ENCODE assay signal across 9 cellular contexts in the genomic region with DNA sequence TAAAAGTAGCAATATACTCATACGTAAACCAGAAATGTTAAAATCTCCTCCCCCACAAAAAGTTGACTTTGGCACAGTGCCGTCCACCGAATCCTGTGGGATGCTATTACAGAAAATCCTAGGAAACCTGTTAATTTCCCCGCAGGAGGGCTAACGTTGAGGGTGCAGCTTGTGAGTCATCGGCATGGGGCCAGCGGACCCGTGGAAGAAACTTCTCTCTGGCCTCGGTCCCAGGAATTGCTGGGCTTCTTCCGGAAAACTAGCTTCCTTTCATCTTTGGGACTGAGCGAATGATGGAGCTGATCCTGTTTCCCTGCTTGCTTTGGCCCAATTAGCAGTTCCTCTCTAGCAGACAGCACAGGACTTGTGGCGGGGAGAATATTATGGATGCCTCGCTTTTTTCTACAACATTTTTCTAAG. TPM values are rescaled to one million over a fixed set of nuclear protein-coding genes. Genes with fewer than 3 reads are reported as not detected.
DNase-seq lines count a peak whose midpoint lies in the region; ATAC-seq, FAIRE-seq and TF ChIP-seq lines count a peak whose summit lies in the region.
"Had no signal": no experiment of that assay in that cellular context is flagged by ENCODE, and none has a peak within 500 bp of the region (broad histone marks: within the 10 kb centered on the region; RNA-seq: fewer than 3 reads in every experiment).

No MANE protein-coding gene starts in this region.

- H3K9me3 Mint-ChIP-seq in Caco-2 (ENCODE audit: unreplicated experiment) = peaks cover 13% of the 10 kb centered on the region

- POLR2A ChIA-PET in Caco-2 (lab: Charles Lee) = no interaction called here

- H3K4me1 Mint-ChIP-seq in Caco-2 (ENCODE audit: low read depth, unreplicated experiment) = peaks cover 35% of the 10 kb centered on the region

- H3K4me1 ChIP-seq in breast epithelium (peaks cover 24 to 25% of the 10 kb centered on the region in 2 donors), lung (ENCODE audit: control insufficient read depth in 2 of 2, insufficient read depth in 2 of 2, low read length in 2 of 2) (peaks cover 0 to 17% of the 10 kb centered on the region in 2 donors), Caco-2 (peaks cover 33% of the 10 kb centered on the region)

- H3K27ac ChIP-seq in breast epithelium (peak overlapping the region; percentile 90 to 96), lung (ENCODE audit: low read depth in 1 of 2, low read length in 1 of 2) (peak overlapping the region in 1 of 2 donors; percentile 40)

- DNase-seq in LHCN-M2 (ENCODE audit: low read depth) (peak; percentile 92), breast epithelium (ENCODE audit: low spot score in 2 of 2) (peak in 1 of 2 donors; percentile 87), lung (ENCODE audit: low spot score) (peak; percentile 55), urothelium cell line (ENCODE audit: low spot score) (peak; percentile 61), Caco-2 (no peak)
- DNase-seq: naive B cell; stimulated activated naive CD8-positive, alpha-beta T cell treated with anti-CD3 and anti-CD28 coated beads, Interleukin-15, Interleukin-2, amounts not matched to agents 100 U/mL and 50 U/mL, for 24 hours had no signal

- CTCF ChIA-PET in Caco-2 (lab: Charles Lee) = no interaction called here

- H3K9me3 ChIP-seq in breast epithelium (no peaks in the 10 kb centered on the region), lung (ENCODE audit: control insufficient read depth in 2 of 2, insufficient read depth in 1 of 2, low read length in 1 of 2) (peaks cover 0 to 2% of the 10 kb centered on the region in 2 donors), Caco-2 (peaks cover 15% of the 10 kb centered on the region)

- TF ChIP-seq CTCF in breast epithelium (IDR thresholded peaks at IDR 0.05) (no peak), lung (IDR thresholded peaks at IDR 0.05; ENCODE audit: control extremely low read depth, extremely low read depth) (no peak), Caco-2 (IDR thresholded peaks at IDR 0.05; ENCODE audit: insufficient read depth in 1 of 2, low read depth in 1 of 2, low read length in 1 of 2, severe bottlenecking in 1 of 2, unreplicated experiment in 1 of 2) (no peak)

- intact Hi-C loops in breast epithelium (cut with DNase I; ENCODE audit: low total_unique reads) = no loop called here
- intact Hi-C loops in Caco-2 (cut with micrococcal nuclease; ENCODE audit: unreplicated experiment) = no loop called here

- no peak overlapping the region for H3K4me3 Mint-ChIP-seq in Caco-2 (ENCODE audit: unreplicated experiment)
- H3K4me3 Mint-ChIP-seq: naive B cell had no signal

- no TSS peak for BruUV-seq in Caco-2 (replicated peaks; lab: Mats Ljungman, UMichigan)

- WGBS in lung, 2 donors = 45 to 59% methylated on average over 13 of the region's 13 CpGs

- H3K36me3 ChIP-seq in breast epithelium (no peaks in the 10 kb centered on the region), lung (ENCODE audit: control insufficient read depth in 2 of 2, insufficient read depth in 2 of 2, low read length in 2 of 2) (no peaks in the 10 kb centered on the region), Caco-2 (ENCODE audit: control insufficient read depth, insufficient read depth, low read length) (no peaks in the 10 kb centered on the region)

- ATAC-seq in lung (ENCODE audit: insufficient read depth, low FRiP score) = no peak
- ATAC-seq in GM18873 (IDR thresholded peaks at IDR 0.05; ENCODE audit: low FRiP score, unreplicated experiment) = no peak
- no peak for ATAC-seq in HG02642 (IDR thresholded peaks at IDR 0.05; ENCODE audit: poor library complexity, unreplicated experiment)
- ATAC-seq: stimulated activated naive CD8-positive, alpha-beta T cell treated with anti-CD3 and anti-CD28 coated beads, Interleukin-15, Interleukin-2, amounts not matched to agents 100 U/mL and 50 U/mL, for 24 hours had no signal

- H3K27me3 Mint-ChIP-seq in Caco-2 (ENCODE audit: insufficient read depth, unreplicated experiment) = no peaks in the 10 kb centered on the region

- no peaks in the 10 kb centered on the region for H3K27me3 ChIP-seq in breast epithelium
- no peaks in the 10 kb centered on the region for H3K27me3 ChIP-seq in lung (ENCODE audit: control insufficient read depth, insufficient read depth)
- no peaks in the 10 kb centered on the region for H3K27me3 ChIP-seq in Caco-2 (replicated peaks; ENCODE audit: control insufficient read depth, insufficient read depth, low read length)

- no peak overlapping the region for H3K27ac Mint-ChIP-seq in Caco-2 (ENCODE audit: unreplicated experiment)
- H3K27ac Mint-ChIP-seq: naive B cell had no signal

- H3K36me3 Mint-ChIP-seq in Caco-2 (ENCODE audit: insufficient read depth, unreplicated experiment) = no peaks in the 10 kb centered on the region

- FAIRE-seq in urothelium cell line (lab: Jason Lieb, UNC) = no peak

- no peak for TF ChIP-seq POLR2A in breast epithelium (IDR thresholded peaks at IDR 0.05)

- H3K4me3 ChIP-seq in breast epithelium (peak overlapping the region in 1 of 3 donors; percentile 40), lung (no peak overlapping the region), Caco-2 (ENCODE audit: low read depth, low read length) (no peak overlapping the region)

RNA-seq across cellular contexts. Expression of a gene that starts 13.4 kb away (rescaled TPM):
- not detected in 2 replicates for total RNA-seq in LHCN-M2 (2014; rRNA removed)
- 0.07 TPM for polyA plus RNA-seq in LHCN-M2 (2012)
- total RNA-seq in breast epithelium = 1 to 10 TPM in 1 of 3 donors, under 1 TPM in 1, not detected in 1; 0.98 to 1.3 TPM
- under 1 TPM; 0.28 to 0.34 TPM for total RNA-seq in lung
- under 1 TPM in 1 of 2 donors, not detected in 1; 0.07 TPM for polyA plus RNA-seq in lung
- not detected in 2 replicates for total RNA-seq in Caco-2 (2022)

RNA-seq across cellular contexts. Expression of a gene that starts 16.7 kb away (rescaled TPM):
- total RNA-seq in LHCN-M2 (2014; rRNA removed) = 1.3 TPM in 1 of 2 replicates, not detected in the other
- polyA plus RNA-seq in LHCN-M2 (2012) = 0.09 TPM
- 10 to 100 TPM; 15.5 to 61.5 (median 57.0) TPM for total RNA-seq in breast epithelium
- total RNA-seq in lung = 10 to 100 TPM in 1 of 2 donors, 1 to 10 TPM in 1; 2.9 to 19.7 TPM
- 1 to 10 TPM in 1 of 2 donors, under 1 TPM in 1; 0.81 to 1.9 TPM for polyA plus RNA-seq in lung
- total RNA-seq in Caco-2 (2022) = 0.52 and 0.95 TPM in 2 replicates

Comparison
In these comparisons a context has a peak if more than half of its experiments do, and no peak if none do; other contexts are left out.
1. DNase-seq: peak in LHCN-M2 (single experiment), lung (single experiment) and urothelium cell line (single experiment); none in Caco-2 (0 of 2).